In the genomic region with DNA sequence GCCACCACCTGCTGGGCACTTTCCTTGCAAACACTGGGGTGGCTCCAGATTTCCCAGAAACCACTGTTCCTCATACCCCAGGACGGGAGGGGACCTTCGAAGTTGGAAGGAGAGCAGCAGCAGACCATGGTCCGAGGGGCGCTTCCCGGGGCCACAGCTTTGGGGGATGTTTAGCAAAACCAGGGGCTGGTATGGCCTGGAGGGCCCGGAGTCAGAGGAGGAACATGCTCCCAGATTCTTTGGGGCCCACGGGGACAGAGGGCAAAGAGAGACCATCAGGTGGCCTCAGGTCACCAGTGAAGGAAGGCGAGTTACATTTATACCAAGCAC, we compare ENCODE assay signal across 1 cellular context.
TF ChIP-seq lines count a peak whose summit lies in the region.

No MANE protein-coding gene starts in this region.

TF ChIP-seq in WTC11, 78 proteins besides CTCF, POLR2A, EP300 and RAD21 (continued from another document):
- TF ChIP-seq, protein P1, sequence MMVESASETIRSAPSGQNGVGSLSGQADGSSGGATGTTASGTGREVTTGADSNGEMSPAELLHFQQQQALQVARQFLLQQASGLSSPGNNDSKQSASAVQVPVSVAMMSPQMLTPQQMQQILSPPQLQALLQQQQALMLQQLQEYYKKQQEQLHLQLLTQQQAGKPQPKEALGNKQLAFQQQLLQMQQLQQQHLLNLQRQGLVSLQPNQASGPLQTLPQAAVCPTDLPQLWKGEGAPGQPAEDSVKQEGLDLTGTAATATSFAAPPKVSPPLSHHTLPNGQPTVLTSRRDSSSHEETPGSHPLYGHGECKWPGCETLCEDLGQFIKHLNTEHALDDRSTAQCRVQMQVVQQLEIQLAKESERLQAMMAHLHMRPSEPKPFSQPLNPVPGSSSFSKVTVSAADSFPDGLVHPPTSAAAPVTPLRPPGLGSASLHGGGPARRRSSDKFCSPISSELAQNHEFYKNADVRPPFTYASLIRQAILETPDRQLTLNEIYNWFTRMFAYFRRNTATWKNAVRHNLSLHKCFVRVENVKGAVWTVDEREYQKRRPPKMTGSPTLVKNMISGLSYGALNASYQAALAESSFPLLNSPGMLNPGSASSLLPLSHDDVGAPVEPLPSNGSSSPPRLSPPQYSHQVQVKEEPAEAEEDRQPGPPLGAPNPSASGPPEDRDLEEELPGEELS (CRISPR knock-in tag; IDR thresholded peaks at IDR 0.05): no peak
- no peak for TF ChIP-seq ZNF263 (CRISPR knock-in tag; IDR thresholded peaks at IDR 0.05; ENCODE audit: low read depth)
- TF ChIP-seq, protein P2, sequence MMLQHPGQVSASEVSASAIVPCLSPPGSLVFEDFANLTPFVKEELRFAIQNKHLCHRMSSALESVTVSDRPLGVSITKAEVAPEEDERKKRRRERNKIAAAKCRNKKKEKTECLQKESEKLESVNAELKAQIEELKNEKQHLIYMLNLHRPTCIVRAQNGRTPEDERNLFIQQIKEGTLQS (CRISPR knock-in tag; conservative IDR thresholded peaks at IDR 0.05): no peak
- no peak for TF ChIP-seq ZNF423 (CRISPR knock-in tag; IDR thresholded peaks at IDR 0.05)
- no peak for TF ChIP-seq RELA (CRISPR knock-in tag; IDR thresholded peaks at IDR 0.05; ENCODE audit: borderline replicate concordance)
- no peak for TF ChIP-seq SP1 (CRISPR knock-in tag; conservative IDR thresholded peaks at IDR 0.05)
- no peak for TF ChIP-seq CREM (CRISPR knock-in tag; IDR thresholded peaks at IDR 0.05)
- TF ChIP-seq, protein P3, sequence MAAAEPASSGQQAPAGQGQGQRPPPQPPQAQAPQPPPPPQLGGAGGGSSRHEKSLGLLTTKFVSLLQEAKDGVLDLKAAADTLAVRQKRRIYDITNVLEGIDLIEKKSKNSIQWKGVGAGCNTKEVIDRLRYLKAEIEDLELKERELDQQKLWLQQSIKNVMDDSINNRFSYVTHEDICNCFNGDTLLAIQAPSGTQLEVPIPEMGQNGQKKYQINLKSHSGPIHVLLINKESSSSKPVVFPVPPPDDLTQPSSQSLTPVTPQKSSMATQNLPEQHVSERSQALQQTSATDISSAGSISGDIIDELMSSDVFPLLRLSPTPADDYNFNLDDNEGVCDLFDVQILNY (CRISPR knock-in tag; IDR thresholded peaks at IDR 0.05): no peak
- TF ChIP-seq KAT7 (CRISPR knock-in tag; IDR thresholded peaks at IDR 0.05; ENCODE audit: borderline replicate concordance): no peak
